Comparison of ENCODE assay signal across 26 cellular contexts in the genomic region with DNA sequence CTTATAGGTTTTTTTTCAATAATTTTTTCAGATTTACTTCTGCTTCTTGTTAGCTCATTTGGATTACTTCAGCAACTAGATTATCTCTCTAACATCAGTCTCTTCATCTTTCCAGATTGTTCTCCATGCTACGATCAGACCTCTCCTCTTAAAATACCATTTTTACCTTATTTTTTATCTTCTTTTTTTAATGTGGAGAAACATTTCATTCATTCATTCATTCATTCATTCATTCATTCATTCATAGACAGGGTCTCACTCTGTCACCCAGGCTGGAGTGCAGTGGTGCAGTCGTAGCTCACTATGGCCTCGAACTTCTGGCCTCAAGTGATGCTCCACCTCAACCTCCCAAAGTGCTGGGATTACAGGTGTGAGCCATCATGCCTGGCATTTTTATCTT.
DNase-seq lines count a peak whose midpoint lies in the region; ATAC-seq, FAIRE-seq and TF ChIP-seq lines count a peak whose summit lies in the region.
"Had no signal": no experiment of that assay in that cellular context is flagged by ENCODE, and none has a peak within 500 bp of the region (broad histone marks: within the 10 kb centered on the region; RNA-seq: fewer than 3 reads in every experiment).

No MANE protein-coding gene starts in this region.

- H3K27ac Mint-ChIP-seq in T-helper 17 cell = peak overlapping the region; percentile 44
- H3K27ac Mint-ChIP-seq: CD4-positive, CD25-positive, alpha-beta regulatory T cell; CD8-positive, alpha-beta memory T cell had no signal

- POLR2A ChIA-PET in GM12878 (lab: Charles Lee) = interaction anchor here (0.7 to 0.9 kb wide), 2 partner anchors 8 to 1390 kb away, joined by 3 read pairs; no protein-coding TSS in a partner anchor

- peaks cover 6 to 41% of the 10 kb centered on the region in 2 experiments for H3K36me3 ChIP-seq in GM12878 (ENCODE audit: control insufficient read depth in 2 of 2, insufficient read depth in 2 of 2, low read length in 1 of 2)
- peaks cover 0 to 40% of the 10 kb centered on the region in 2 donors for H3K36me3 ChIP-seq in psoas muscle (ENCODE audit: insufficient read depth in 1 of 2, low read depth in 1 of 2)
- H3K36me3 ChIP-seq: BE2C had no signal

- TF ChIP-seq CTCF in GM12878 (IDR thresholded peaks at IDR 0.05 in 2 of 3, conservative IDR thresholded peaks at IDR 0.05 in 1 of 3; ENCODE audit: control insufficient read depth in 2 of 3, extremely low read depth in 1 of 3, insufficient read depth in 1 of 3, low read depth in 3 of 3, low read length in 3 of 3) (no peak), psoas muscle (IDR thresholded peaks at IDR 0.05) (no peak)

- peaks cover 4% of the 10 kb centered on the region for H3K4me1 Mint-ChIP-seq in T-helper 17 cell
- H3K4me1 Mint-ChIP-seq: CD14-positive monocyte; CD4-positive, CD25-positive, alpha-beta regulatory T cell; CD8-positive, alpha-beta memory T cell had no signal

- no peak overlapping the region for H3K9ac ChIP-seq in GM12878 (ENCODE audit: control insufficient read depth, insufficient read depth, low read length)
- H3K9ac ChIP-seq: BLaER1 had no signal

- DNase-seq in MV-4-11 (lab: John Stamatoyannopoulos, UW) = peak; percentile 5
- DNase-seq in T-helper 17 cell = no peak
- no peak for DNase-seq in GM12878 (ENCODE audit: low read depth, low spot score)
- no peak for DNase-seq in SHP77 treated with DMSO at 0.1 percent for 48 hours (lab: John Stamatoyannopoulos, UW)
- no peak for DNase-seq in NCI-H128 (lab: John Stamatoyannopoulos, UW; ENCODE audit: unreplicated experiment)
- DNase-seq in psoas muscle = no peak
- DNase-seq: 8988T; ACHN; BE2C; C1 segment of cervical spinal cord; CD4-positive, alpha-beta memory T cell; CD4-positive, CD25-positive, alpha-beta regulatory T cell; CD8-positive, alpha-beta memory T cell; COR-L47; DMS 273 treated with DMSO at 0.1 percent for 48 hours; DMS153; DMS53; DMS79; DND-41; EL; GDM1 had no signal

- H3K4me1 ChIP-seq in GM12878 (ENCODE audit: control insufficient read depth, insufficient read depth, low read length) = no peaks in the 10 kb centered on the region
- no peaks in the 10 kb centered on the region for H3K4me1 ChIP-seq in psoas muscle
- H3K4me1 ChIP-seq: BE2C, BLaER1 had no signal

- no TSS peak for BruUV-seq in GM12878 (replicated peaks; lab: Mats Ljungman, UMichigan)

- H3K4me3 ChIP-seq in GM12878 (no peak overlapping the region), psoas muscle (no peak overlapping the region)
- H3K4me3 ChIP-seq: BLaER1 had no signal

- in situ Hi-C loops in GM12878 (cut with MboI) = no loop called here

- ATAC-seq in T-helper 17 cell (no peak), GM12878 (no peak), psoas muscle (no peak)

- peaks cover 12% of the 10 kb centered on the region for H3K36me3 Mint-ChIP-seq in T-helper 17 cell (ENCODE audit: low read depth)

- H3K4me3 Mint-ChIP-seq in T-helper 17 cell = no peak overlapping the region
- H3K4me3 Mint-ChIP-seq: CD14-positive monocyte; CD4-positive, alpha-beta memory T cell; CD4-positive, CD25-positive, alpha-beta regulatory T cell; CD8-positive, alpha-beta memory T cell had no signal

- no peak for FAIRE-seq in GM12878 (lab: Jason Lieb, UNC)
- FAIRE-seq: A204.1, GM12891, GM19239 had no signal

- WGBS in GM12878 (ENCODE audit: insufficient coverage, insufficient replicate concordance, low lambda C conversion rate, missing lambda C conversion rate) = 100% methylated on average over 3 of the region's 3 CpGs
- 98 to 100% (median 99%) methylated on average over 3 of the region's 3 CpGs for WGBS in psoas muscle, 3 donors

- no peaks in the 10 kb centered on the region for H3K27me3 ChIP-seq in GM12878 (replicated peaks in 1 of 2; ENCODE audit: control insufficient read depth in 2 of 2, insufficient read depth in 2 of 2, low read length in 1 of 2)
- H3K27me3 ChIP-seq in psoas muscle (ENCODE audit: insufficient read depth in 3 of 3, low read length in 2 of 3) = no peaks in the 10 kb centered on the region
- H3K27me3 ChIP-seq: BE2C, BLaER1 had no signal

- TF ChIP-seq RAD21 in GM12878 (IDR thresholded peaks at IDR 0.05; ENCODE audit: insufficient read depth, low read depth, low read length) = no peak

- TF ChIP-seq EP300 in GM12878 (IDR thresholded peaks at IDR 0.05; ENCODE audit: borderline replicate concordance in 1 of 2, control insufficient read depth in 1 of 2, low read depth in 2 of 2, low read length in 2 of 2) = no peak

- H3K27ac ChIP-seq in GM12878 (ENCODE audit: control insufficient read depth, insufficient read depth) (no peak overlapping the region), psoas muscle (no peak overlapping the region)
- H3K27ac ChIP-seq: BLaER1 had no signal

- H4K20me1 ChIP-seq in GM12878 (ENCODE audit: control insufficient read depth, insufficient read depth) = no peaks in the 10 kb centered on the region; the same call in 1 of the 2 replicates
- H4K20me1 ChIP-seq: BLaER1 had no signal

- RAD21 ChIA-PET in GM12878 (lab: Charles Lee; ENCODE audit: unreplicated experiment) = no interaction called here

- TF ChIP-seq POLR2A in GM12878 (IDR thresholded peaks at IDR 0.05; ENCODE audit: low read depth, low read length) = no peak

- intact Hi-C loops in GM12878 (cut with micrococcal nuclease; ENCODE audit: unreplicated experiment) (no loop called here), psoas muscle (cut with DNase I) (no loop called here)

- no peaks in the 10 kb centered on the region for H3K79me2 ChIP-seq in GM12878 (ENCODE audit: control insufficient read depth, insufficient read depth, low read length)

- H3K9me3 ChIP-seq in T-helper 17 cell (ENCODE audit: control insufficient read depth, low read length, poor library complexity, severe bottlenecking) (no peaks in the 10 kb centered on the region), GM12878 (replicated peaks; ENCODE audit: control insufficient read depth, insufficient read depth, low read length) (peaks cover 3% of the 10 kb centered on the region; the same call in 2 of the 3 replicates), psoas muscle (peaks cover 7% of the 10 kb centered on the region)
- H3K9me3 ChIP-seq: BE2C had no signal

- SMC1A ChIA-PET in GM12878 (lab: Charles Lee; ENCODE audit: uncharacterized antibody, unreplicated experiment) = interaction anchor here (0.6 kb wide), 1 partner anchor 105 kb away, joined by 3 read pairs; no protein-coding TSS in a partner anchor

- no peak overlapping the region for H2AFZ ChIP-seq in GM12878 (ENCODE audit: control insufficient read depth, low read depth, low read length)

- H3K4me2 ChIP-seq in GM12878 (ENCODE audit: control insufficient read depth, insufficient read depth) = no peak overlapping the region
- H3K4me2 ChIP-seq: BLaER1 had no signal

- H3K27me3 Mint-ChIP-seq in T-helper 17 cell = no peaks in the 10 kb centered on the region
- H3K27me3 Mint-ChIP-seq: CD4-positive, alpha-beta memory T cell; CD4-positive, CD25-positive, alpha-beta regulatory T cell had no signal

- CTCF ChIA-PET in GM12878 (lab: Yijun Ruan, JAX) = interaction anchor here (0.9 to 1.4 kb wide), 2 partner anchors 11 to 85 kb away, joined by 3 read pairs; no protein-coding TSS in a partner anchor

TF ChIP-seq in GM12878, 131 proteins besides CTCF, POLR2A, EP300 and RAD21:
- TF ChIP-seq ZNF24 (IDR thresholded peaks at IDR 0.05) (peak; percentile 90), PKNOX1 (IDR thresholded peaks at IDR 0.05) (no peak)
